In genomic region chr19:8216357-8216756, GRCh38 we compare ENCODE assay signal across 21 cellular contexts. TPM values are rescaled to one million over a fixed set of nuclear protein-coding genes. Genes with fewer than 3 reads are reported as not detected.
A peak's percentile ranks its signal among the peaks of the same experiment; 100 is the strongest.
DNase-seq lines count a peak whose midpoint lies in the region; ATAC-seq and TF ChIP-seq lines count a peak whose summit lies in the region.
"Had no signal": no experiment of that assay in that cellular context is flagged by ENCODE, and none has a peak within 500 bp of the region (broad histone marks: within the 10 kb centered on the region; RNA-seq: fewer than 3 reads in every experiment).

No MANE protein-coding gene starts in this region.

- intact Hi-C loops in natural killer cell (cut with micrococcal nuclease): no loop called here

- no peak for TF ChIP-seq CTCF in natural killer cell (IDR thresholded peaks at IDR 0.05)

- no peaks in the 10 kb centered on the region for H3K9me3 Mint-ChIP-seq in natural killer cell
- H3K9me3 Mint-ChIP-seq in natural killer cell treated with Interleukin-12 subunit alpha and Interleukin-12 subunit beta and Interleukin-15 and Interleukin-18, amount 100 ng/mL, for 72 hours: no peaks in the 10 kb centered on the region
- no peaks in the 10 kb centered on the region for H3K9me3 Mint-ChIP-seq in activated CD8-positive, alpha-beta T cell treated with anti-CD3 and anti-CD28 coated beads, Interleukin-2, amount 10 ng/mL, durations not matched to agents 7 days and 5 days (ENCODE audit: insufficient read depth)
- H3K9me3 Mint-ChIP-seq in memory B cell: no peaks in the 10 kb centered on the region
- H3K9me3 Mint-ChIP-seq in activated CD4-positive, alpha-beta memory T cell treated with anti-CD3 and anti-CD28 coated beads, Interleukin-2, amount 10 ng/mL, durations not matched to agents 7 days and 5 days: no peaks in the 10 kb centered on the region
- H3K9me3 Mint-ChIP-seq in naive thymus-derived CD8-positive, alpha-beta T cell: no peaks in the 10 kb centered on the region
- H3K9me3 Mint-ChIP-seq: CD4-positive, alpha-beta memory T cell had no signal

- CTCF ChIA-PET in activated CD8-positive, alpha-beta T cell treated with anti-CD3 and anti-CD28 coated beads, Interleukin-2, amount 10 ng/mL, durations not matched to agents 7 days and 5 days (lab: Charles Lee): no interaction called here
- CTCF ChIA-PET in activated CD4-positive, alpha-beta memory T cell treated with anti-CD3 and anti-CD28 coated beads, Interleukin-2, amount 10 ng/mL, durations not matched to agents 7 days and 5 days (lab: Charles Lee): no interaction called here

- ATAC-seq in natural killer cell: no peak
- no peak for ATAC-seq in natural killer cell treated with Interleukin-12 subunit alpha and Interleukin-12 subunit beta and Interleukin-15 and Interleukin-18, amount 100 ng/mL, for 72 hours
- ATAC-seq in activated CD8-positive, alpha-beta T cell treated with anti-CD3 and anti-CD28 coated beads, Interleukin-2, amount 10 ng/mL, durations not matched to agents 7 days and 5 days: no peak
- ATAC-seq in memory B cell (ENCODE audit: low read depth): no peak
- no peak for ATAC-seq in naive thymus-derived CD8-positive, alpha-beta T cell
- ATAC-seq: A549 had no signal

- H3K4me3 Mint-ChIP-seq in natural killer cell (no peak overlapping the region), memory B cell (no peak overlapping the region)
- no peak overlapping the region for H3K4me3 Mint-ChIP-seq in natural killer cell treated with Interleukin-12 subunit alpha and Interleukin-12 subunit beta and Interleukin-15 and Interleukin-18, amount 100 ng/mL, for 72 hours
- H3K4me3 Mint-ChIP-seq in activated CD8-positive, alpha-beta T cell treated with anti-CD3 and anti-CD28 coated beads, Interleukin-2, amount 10 ng/mL, durations not matched to agents 7 days and 5 days: no peak overlapping the region
- H3K4me3 Mint-ChIP-seq in activated CD4-positive, alpha-beta memory T cell treated with anti-CD3 and anti-CD28 coated beads, Interleukin-2, amount 10 ng/mL, durations not matched to agents 7 days and 5 days: no peak overlapping the region
- peak overlapping the region in 1 of 10 donors; percentile 4 for H3K4me3 Mint-ChIP-seq in naive thymus-derived CD8-positive, alpha-beta T cell

- H3K36me3 Mint-ChIP-seq in natural killer cell (no peaks in the 10 kb centered on the region), memory B cell (peaks cover 24% of the 10 kb centered on the region)
- no peaks in the 10 kb centered on the region for H3K36me3 Mint-ChIP-seq in natural killer cell treated with Interleukin-12 subunit alpha and Interleukin-12 subunit beta and Interleukin-15 and Interleukin-18, amount 100 ng/mL, for 72 hours
- H3K36me3 Mint-ChIP-seq in activated CD8-positive, alpha-beta T cell treated with anti-CD3 and anti-CD28 coated beads, Interleukin-2, amount 10 ng/mL, durations not matched to agents 7 days and 5 days (ENCODE audit: low read depth): peaks cover 18% of the 10 kb centered on the region
- no peaks in the 10 kb centered on the region for H3K36me3 Mint-ChIP-seq in activated CD4-positive, alpha-beta memory T cell treated with anti-CD3 and anti-CD28 coated beads, Interleukin-2, amount 10 ng/mL, durations not matched to agents 7 days and 5 days (ENCODE audit: low read depth)
- H3K36me3 Mint-ChIP-seq in naive thymus-derived CD8-positive, alpha-beta T cell: peaks cover 0 to 19% (median 1%) of the 10 kb centered on the region in 3 donors

- POLR2A ChIA-PET in activated CD8-positive, alpha-beta T cell treated with anti-CD3 and anti-CD28 coated beads, Interleukin-2, amount 10 ng/mL, durations not matched to agents 7 days and 5 days (lab: Charles Lee): no interaction called here
- POLR2A ChIA-PET in activated CD4-positive, alpha-beta memory T cell treated with anti-CD3 and anti-CD28 coated beads, Interleukin-2, amount 10 ng/mL, durations not matched to agents 7 days and 5 days (lab: Charles Lee): no interaction called here
- POLR2A ChIA-PET in naive thymus-derived CD8-positive, alpha-beta T cell (lab: Charles Lee): interaction anchor here (0.7 kb wide), 1 partner anchor 299 kb away, joined by 6 read pairs; no protein-coding TSS in a partner anchor

- no peaks in the 10 kb centered on the region for H3K27me3 Mint-ChIP-seq in natural killer cell (ENCODE audit: low read depth in 2 of 2)
- H3K27me3 Mint-ChIP-seq in natural killer cell treated with Interleukin-12 subunit alpha and Interleukin-12 subunit beta and Interleukin-15 and Interleukin-18, amount 100 ng/mL, for 72 hours: no peaks in the 10 kb centered on the region
- no peaks in the 10 kb centered on the region for H3K27me3 Mint-ChIP-seq in activated CD8-positive, alpha-beta T cell treated with anti-CD3 and anti-CD28 coated beads, Interleukin-2, amount 10 ng/mL, durations not matched to agents 7 days and 5 days (ENCODE audit: low read depth)
- no peaks in the 10 kb centered on the region for H3K27me3 Mint-ChIP-seq in memory B cell
- H3K27me3 Mint-ChIP-seq in activated CD4-positive, alpha-beta memory T cell treated with anti-CD3 and anti-CD28 coated beads, Interleukin-2, amount 10 ng/mL, durations not matched to agents 7 days and 5 days: no peaks in the 10 kb centered on the region
- H3K27me3 Mint-ChIP-seq in naive thymus-derived CD8-positive, alpha-beta T cell: no peaks in the 10 kb centered on the region
- H3K27me3 Mint-ChIP-seq: CD4-positive, alpha-beta memory T cell had no signal

- H3K4me1 Mint-ChIP-seq in natural killer cell: peaks cover 24 to 38% of the 10 kb centered on the region in 2 donors
- peaks cover 17 to 29% of the 10 kb centered on the region in 2 donors for H3K4me1 Mint-ChIP-seq in natural killer cell treated with Interleukin-12 subunit alpha and Interleukin-12 subunit beta and Interleukin-15 and Interleukin-18, amount 100 ng/mL, for 72 hours (ENCODE audit: low read depth in 2 of 2)
- peaks cover 19% of the 10 kb centered on the region for H3K4me1 Mint-ChIP-seq in activated CD8-positive, alpha-beta T cell treated with anti-CD3 and anti-CD28 coated beads, Interleukin-2, amount 10 ng/mL, durations not matched to agents 7 days and 5 days (ENCODE audit: low read depth)
- peaks cover 29% of the 10 kb centered on the region for H3K4me1 Mint-ChIP-seq in memory B cell
- peaks cover 14% of the 10 kb centered on the region for H3K4me1 Mint-ChIP-seq in activated CD4-positive, alpha-beta memory T cell treated with anti-CD3 and anti-CD28 coated beads, Interleukin-2, amount 10 ng/mL, durations not matched to agents 7 days and 5 days
- peaks cover 18 to 27% (median 25%) of the 10 kb centered on the region in 4 donors for H3K4me1 Mint-ChIP-seq in naive thymus-derived CD8-positive, alpha-beta T cell

- no peak for DNase-seq in natural killer cell
- no peak for DNase-seq in natural killer cell treated with Interleukin-12 subunit alpha and Interleukin-12 subunit beta and Interleukin-15 and Interleukin-18, amount 100 ng/mL, for 72 hours (ENCODE audit: low spot score)
- DNase-seq in activated CD8-positive, alpha-beta T cell treated with anti-CD3 and anti-CD28 coated beads, Interleukin-2, amount 10 ng/mL, durations not matched to agents 7 days and 5 days: no peak
- no peak for DNase-seq in memory B cell (ENCODE audit: low spot score in 2 of 2)
- DNase-seq in activated CD4-positive, alpha-beta memory T cell treated with anti-CD3 and anti-CD28 coated beads, Interleukin-2, amount 10 ng/mL, durations not matched to agents 7 days and 5 days: no peak
- DNase-seq in T1000 (lab: John Stamatoyannopoulos, UW): no peak
- DNase-seq in naive thymus-derived CD8-positive, alpha-beta T cell: no peak
- DNase-seq: AML-193; C1 segment of cervical spinal cord; CD4-positive, alpha-beta memory T cell; COR-L47; DMS53; GM23248; KG1; MM.1S; NCI-H2029; NCI-H69; OCI-M1; Peyer's patch; SHP77 treated with DMSO at 0.1 percent for 48 hours had no signal

- H3K27ac Mint-ChIP-seq in natural killer cell: peak overlapping the region; percentile 18 to 76
- H3K27ac Mint-ChIP-seq in natural killer cell treated with Interleukin-12 subunit alpha and Interleukin-12 subunit beta and Interleukin-15 and Interleukin-18, amount 100 ng/mL, for 72 hours: peak overlapping the region in 1 of 2 donors; percentile 56
- H3K27ac Mint-ChIP-seq in activated CD8-positive, alpha-beta T cell treated with anti-CD3 and anti-CD28 coated beads, Interleukin-2, amount 10 ng/mL, durations not matched to agents 7 days and 5 days: peak overlapping the region; percentile 57
- peak overlapping the region; percentile 83 for H3K27ac Mint-ChIP-seq in memory B cell
- no peak overlapping the region for H3K27ac Mint-ChIP-seq in activated CD4-positive, alpha-beta memory T cell treated with anti-CD3 and anti-CD28 coated beads, Interleukin-2, amount 10 ng/mL, durations not matched to agents 7 days and 5 days
- H3K27ac Mint-ChIP-seq in naive thymus-derived CD8-positive, alpha-beta T cell: peak overlapping the region in 1 of 10 donors; percentile 29

RNA-seq across cellular contexts. Expression of gene CERS4, which starts 7.2 kb away (rescaled TPM):
- 10 to 100 TPM; 50.0 to 70.8 (median 69.8) TPM for total RNA-seq in natural killer cell
- total RNA-seq in natural killer cell treated with Interleukin-12 subunit alpha and Interleukin-12 subunit beta and Interleukin-15 and Interleukin-18, amount 100 ng/mL, for 72 hours: 10 to 100 TPM; 36.8 to 55.8 TPM
- 10 to 100 TPM; 27.7 to 28.1 TPM for total RNA-seq in activated CD8-positive, alpha-beta T cell treated with anti-CD3 and anti-CD28 coated beads, Interleukin-2, amount 10 ng/mL, durations not matched to agents 7 days and 5 days
- total RNA-seq in activated CD4-positive, alpha-beta memory T cell treated with anti-CD3 and anti-CD28 coated beads, Interleukin-2, amount 10 ng/mL, durations not matched to agents 7 days and 5 days: 10 to 100 TPM; 23.2 TPM
- total RNA-seq in naive thymus-derived CD8-positive, alpha-beta T cell: 10 to 100 TPM; 26.2 to 31.7 TPM
- polyA plus RNA-seq in naive thymus-derived CD8-positive, alpha-beta T cell: 1 to 10 TPM; 5.4 to 8.0 (median 7.9) TPM
- total RNA-seq: GM23248 had no signal
- polyA plus RNA-seq: GM23248 had no signal
